ENCODE assay signal across 11 cellular contexts in genomic region chr9:109109962-109110325, GRCh38. TPM values are rescaled to one million over a fixed set of nuclear protein-coding genes. Genes with fewer than 3 reads are reported as not detected.
DNase-seq lines count a peak whose midpoint lies in the region; ATAC-seq, FAIRE-seq and TF ChIP-seq lines count a peak whose summit lies in the region.
"Had no signal": no experiment of that assay in that cellular context is flagged by ENCODE, and none has a peak within 500 bp of the region (broad histone marks: within the 10 kb centered on the region; RNA-seq: fewer than 3 reads in every experiment).

No MANE protein-coding gene starts in this region.

- H3K9ac ChIP-seq in IMR-90 (ENCODE audit: low read depth, low read length) = no peak overlapping the region

- H3K27ac ChIP-seq in IMR-90 (ENCODE audit: insufficient read depth, low read length) (no peak overlapping the region; the same call in 1 of the 2 replicates), heart right ventricle (peak overlapping the region; percentile 17 to 84 (median 73))

- H3K23ac ChIP-seq in IMR-90 (ENCODE audit: low read depth, low read length) = peak overlapping the region; percentile 87; the same call in 1 of the 2 replicates

- H3K9me3 ChIP-seq in IMR-90 (ENCODE audit: control insufficient read depth, insufficient read depth, low read length) (no peaks in the 10 kb centered on the region), heart right ventricle (no peaks in the 10 kb centered on the region)

- no peak overlapping the region for H2BK20ac ChIP-seq in IMR-90 (ENCODE audit: low read depth, low read length)

- H3K4me3 ChIP-seq in IMR-90 (ENCODE audit: insufficient read depth, low read depth, low read length) (no peak overlapping the region), heart right ventricle (no peak overlapping the region)

- peaks cover 7% of the 10 kb centered on the region; the same call in 1 of the 2 replicates for H3K9me1 ChIP-seq in IMR-90 (ENCODE audit: insufficient read depth, low read length)

- no peak overlapping the region for H4K91ac ChIP-seq in IMR-90 (ENCODE audit: insufficient read depth, low read depth, low read length)

- TF ChIP-seq POLR2A in IMR-90 (IDR thresholded peaks at IDR 0.05; ENCODE audit: low read depth, low read length) (no peak), GM12892 (IDR thresholded peaks at IDR 0.05; ENCODE audit: low read depth, low read length) (no peak)

- in situ Hi-C loops in IMR-90 (cut with MboI; ENCODE audit: low sequenced_read_pairs) = loop anchor here (10.0 kb wide), 1 partner anchor 55 kb away; the partner anchor contains the start of gene FRRS1L

- H2BK120ac ChIP-seq in IMR-90 (ENCODE audit: low read depth, low read length) = no peak overlapping the region

- no peak overlapping the region for H3K56ac ChIP-seq in IMR-90 (ENCODE audit: extremely low read depth, insufficient read depth, low read length)

- intact Hi-C loops in IMR-90 (cut with micrococcal nuclease) (loop anchor here (10.0 kb wide), 2 partner anchors 145 to 215 kb away; partner anchors contain the start of gene EPB41L4B), heart right ventricle (cut with DNase I) (loop anchor here in 3 of 10 donors (10.0 kb wide), 2 partner anchors 95 to 195 kb away; partner anchors contain the start of gene CTNNAL1 (in 2 of the 3))
- intact Hi-C loops in activated CD4-positive, alpha-beta memory T cell treated with anti-CD3 and anti-CD28 coated beads for 36 hours (cut with micrococcal nuclease) = loop anchor here (1.0 to 10.0 kb wide), 8 partner anchors 8 to 1828 kb away; partner anchors contain the start of gene RAD23B

- BruUV-seq in IMR-90 (replicated peaks; lab: Mats Ljungman, UMichigan) = no TSS peak

- no peak overlapping the region for H2AK5ac ChIP-seq in IMR-90 (ENCODE audit: low read depth, low read length)

- H3K14ac ChIP-seq in IMR-90 (replicated peaks; ENCODE audit: low read depth, low read length) = peak overlapping the region; percentile 58; the same call in 1 of the 2 replicates

- dilution Hi-C loops in IMR-90 (cut with HindIII; ENCODE audit: low sequenced_read_pairs, unreplicated experiment) = no loop called here

- H3K79me1 ChIP-seq in IMR-90 (ENCODE audit: low read depth in 1 of 2, low read length in 2 of 2) = peaks cover 0 to 20% of the 10 kb centered on the region in 2 experiments; a peak in 2 of 4 replicates

- peak overlapping the region; percentile 66 for H3K4ac ChIP-seq in IMR-90 (ENCODE audit: low read depth, low read length)

- FAIRE-seq in GM12892 (lab: Jason Lieb, UNC) = no peak
- FAIRE-seq: endometrium, HTR-8/SVneo had no signal

- H3K36me3 ChIP-seq in IMR-90 (ENCODE audit: control insufficient read depth, insufficient read depth, low read length) (no peaks in the 10 kb centered on the region), heart right ventricle (peaks cover 0 to 15% (median 7%) of the 10 kb centered on the region in 9 donors)

- H2AFZ ChIP-seq in IMR-90 (replicated peaks; ENCODE audit: low read length, poor library complexity) = no peak overlapping the region

- no peaks in the 10 kb centered on the region for H3K9me3 Mint-ChIP-seq in activated CD4-positive, alpha-beta memory T cell treated with anti-CD3 and anti-CD28 coated beads for 36 hours
- no peaks in the 10 kb centered on the region for H3K9me3 Mint-ChIP-seq in stimulated activated effector memory CD8-positive, alpha-beta T cell treated with anti-CD3 and anti-CD28 coated beads, Interleukin-12 subunit alpha, Interleukin-12 subunit beta, amount 100 ng/mL, for 72 hours

- POLR2A ChIA-PET in IMR-90 (lab: Charles Lee; ENCODE audit: unreplicated experiment) = no interaction called here
- POLR2A ChIA-PET in activated CD4-positive, alpha-beta memory T cell treated with anti-CD3 and anti-CD28 coated beads for 36 hours (lab: Charles Lee) = interaction anchor here (1.4 kb wide), 1 partner anchor 97 kb away, joined by 3 read pairs; no protein-coding TSS in a partner anchor

- H3K27me3 Mint-ChIP-seq in activated CD4-positive, alpha-beta memory T cell treated with anti-CD3 and anti-CD28 coated beads for 36 hours = no peaks in the 10 kb centered on the region

- peak overlapping the region; percentile 20 for H3K4me3 Mint-ChIP-seq in activated CD4-positive, alpha-beta memory T cell treated with anti-CD3 and anti-CD28 coated beads for 36 hours
- peak overlapping the region; percentile 23 for H3K4me3 Mint-ChIP-seq in stimulated activated effector memory CD8-positive, alpha-beta T cell treated with anti-CD3 and anti-CD28 coated beads, Interleukin-12 subunit alpha, Interleukin-12 subunit beta, amount 100 ng/mL, for 72 hours

- H4K5ac ChIP-seq in IMR-90 (ENCODE audit: low read depth, low read length) = no peak overlapping the region

- no peak for TF ChIP-seq RAD21 in IMR-90 (IDR thresholded peaks at IDR 0.05; ENCODE audit: low read length)

- no peak for ATAC-seq in IMR-90 (ENCODE audit: low read depth)
- peak in 4 of 8 donors; percentile 21 to 45 (median 28) for ATAC-seq in heart right ventricle
- no peak for ATAC-seq in stimulated activated effector memory CD8-positive, alpha-beta T cell treated with anti-CD3 and anti-CD28 coated beads, Interleukin-12 subunit alpha, Interleukin-12 subunit beta, amount 100 ng/mL, for 72 hours
- ATAC-seq in GM21390 (IDR thresholded peaks at IDR 0.05; ENCODE audit: unreplicated experiment) = no peak

- peaks cover 11% of the 10 kb centered on the region for H3K36me3 Mint-ChIP-seq in activated CD4-positive, alpha-beta memory T cell treated with anti-CD3 and anti-CD28 coated beads for 36 hours
- H3K36me3 Mint-ChIP-seq in stimulated activated effector memory CD8-positive, alpha-beta T cell treated with anti-CD3 and anti-CD28 coated beads, Interleukin-12 subunit alpha, Interleukin-12 subunit beta, amount 100 ng/mL, for 72 hours = peaks cover 26% of the 10 kb centered on the region

- no peak overlapping the region; the same call in 2 of the 3 replicates for H2BK15ac ChIP-seq in IMR-90 (ENCODE audit: low read depth, low read length)

- H3K27me3 ChIP-seq in IMR-90 (ENCODE audit: control insufficient read depth, insufficient read depth, low read length) (no peaks in the 10 kb centered on the region), heart right ventricle (no peaks in the 10 kb centered on the region)

- H3K4me1 Mint-ChIP-seq in activated CD4-positive, alpha-beta memory T cell treated with anti-CD3 and anti-CD28 coated beads for 36 hours (ENCODE audit: low read depth) = peaks cover 77% of the 10 kb centered on the region
- H3K4me1 Mint-ChIP-seq in stimulated activated effector memory CD8-positive, alpha-beta T cell treated with anti-CD3 and anti-CD28 coated beads, Interleukin-12 subunit alpha, Interleukin-12 subunit beta, amount 100 ng/mL, for 72 hours = peaks cover 47% of the 10 kb centered on the region

- H2AK9ac ChIP-seq in IMR-90 (replicated peaks; ENCODE audit: low read depth, low read length, poor library complexity) = no peak overlapping the region

- CTCF ChIA-PET in IMR-90 (lab: Yijun Ruan, JAX) = interaction anchor here (0.9 to 1.6 kb wide), 2 partner anchors 15 to 212 kb away, joined by 4 read pairs; no protein-coding TSS in a partner anchor
- CTCF ChIA-PET in activated CD4-positive, alpha-beta memory T cell treated with anti-CD3 and anti-CD28 coated beads for 36 hours (lab: Charles Lee) = interaction anchor here (0.7 to 3.5 kb wide), 2 partner anchors 9 kb away, joined by 4 to 16 read pairs; partner anchors contain the start of gene TMEM245

- H3K4me2 ChIP-seq in IMR-90 (ENCODE audit: low read depth, low read length) = peak overlapping the region; percentile 94; the same call in 1 of the 2 replicates

- H3K4me1 ChIP-seq in IMR-90 (ENCODE audit: control insufficient read depth, insufficient read depth, low read length) (peaks cover 8% of the 10 kb centered on the region), heart right ventricle (peaks cover 10 to 89% (median 79%) of the 10 kb centered on the region in 9 donors)

- DNase-seq in IMR-90 (no peak), heart right ventricle (no peak), GM12892 (ENCODE audit: insufficient read length) (no peak), retina (no peak)
- DNase-seq in activated CD4-positive, alpha-beta memory T cell treated with anti-CD3 and anti-CD28 coated beads for 36 hours = no peak
- no peak for DNase-seq in stimulated activated effector memory CD8-positive, alpha-beta T cell treated with anti-CD3 and anti-CD28 coated beads, Interleukin-12 subunit alpha, Interleukin-12 subunit beta, amount 100 ng/mL, for 72 hours (ENCODE audit: low spot score in 2 of 2)
- DNase-seq: activated CD4-positive, alpha-beta T cell treated with anti-CD3 and anti-CD28 coated beads for 1 hour had no signal

- H4K20me1 ChIP-seq in IMR-90 (ENCODE audit: insufficient read depth, low read length) = peaks cover 9% of the 10 kb centered on the region

- peak overlapping the region; percentile 98 for H2BK5ac ChIP-seq in IMR-90 (ENCODE audit: low read depth, low read length, poor library complexity, severe bottlenecking)

- H4K8ac ChIP-seq in IMR-90 (ENCODE audit: low read depth in 2 of 2, low read length in 2 of 2) = no peak overlapping the region; a peak in 1 of 4 replicates

- no peak for TF ChIP-seq CTCF in IMR-90 (conservative IDR thresholded peaks at IDR 0.05; ENCODE audit: low read depth, low read length)
- no peak for TF ChIP-seq CTCF in heart right ventricle (IDR thresholded peaks at IDR 0.05)

- H3K18ac ChIP-seq in IMR-90 (ENCODE audit: low read depth, low read length) = peak overlapping the region; percentile 64; the same call in 1 of the 2 replicates

- H3K27ac Mint-ChIP-seq in activated CD4-positive, alpha-beta memory T cell treated with anti-CD3 and anti-CD28 coated beads for 36 hours = peak overlapping the region; percentile 15
- H3K27ac Mint-ChIP-seq in stimulated activated effector memory CD8-positive, alpha-beta T cell treated with anti-CD3 and anti-CD28 coated beads, Interleukin-12 subunit alpha, Interleukin-12 subunit beta, amount 100 ng/mL, for 72 hours = no peak overlapping the region

RNA-seq across cellular contexts. Expression of gene TMEM245, which starts 9.8 kb away (rescaled TPM):
- total RNA-seq in IMR-90 (2012; rRNA removed) (51.7 and 57.9 TPM in 2 replicates), heart right ventricle (100 to 1,000 TPM in 5 of 10 donors, 10 to 100 TPM in 5; 84.2 to 152 (median 99.9) TPM)
- polyA plus RNA-seq in IMR-90 (2012; rRNA removed) (21.0 and 24.8 TPM in 2 replicates), heart right ventricle (10 to 100 TPM; 17.0 to 23.5 TPM)
- polyA plus RNA-seq in IMR-90 (2012; cell fraction: cytosol; rRNA removed) = 11.7 and 26.8 TPM in 2 replicates
- 4.9 and 24.1 TPM in 2 replicates for polyA plus RNA-seq in IMR-90 (2012; cell fraction: nucleus; rRNA removed; ENCODE audit: low replicate concordance)
- total RNA-seq in activated CD4-positive, alpha-beta memory T cell treated with anti-CD3 and anti-CD28 coated beads for 36 hours = 10 to 100 TPM; 23.0 TPM
- 16.7 TPM for polyA plus RNA-seq in GM12892 (2012; ENCODE audit: missing spikeins)

RNA-seq across cellular contexts. Expression of gene FRRS1L, which starts 57.1 kb away (rescaled TPM):
- under 0.01 TPM in 1 of 2 replicates, not detected in the other for total RNA-seq in IMR-90 (2012; rRNA removed)
- polyA plus RNA-seq in IMR-90 (2012; rRNA removed) = 0.05 and 0.06 TPM in 2 replicates
- 0.01 and 0.03 TPM in 2 replicates for polyA plus RNA-seq in IMR-90 (2012; cell fraction: cytosol; rRNA removed)
- under 0.01 and 0.08 TPM in 2 replicates for polyA plus RNA-seq in IMR-90 (2012; cell fraction: nucleus; rRNA removed; ENCODE audit: low replicate concordance)
- total RNA-seq in activated CD4-positive, alpha-beta memory T cell treated with anti-CD3 and anti-CD28 coated beads for 36 hours = not detected
- 1 to 10 TPM in 7 of 10 donors, under 1 TPM in 3; 0.61 to 3.0 (median 1.4) TPM for total RNA-seq in heart right ventricle
- under 1 TPM in 1 of 2 donors, not detected in 1; 0.07 TPM for polyA plus RNA-seq in heart right ventricle
- polyA plus RNA-seq in GM12892 (2012; ENCODE audit: missing spikeins) = not detected
- total RNA-seq: NCI-H460 had no signal
